In the genomic region with DNA sequence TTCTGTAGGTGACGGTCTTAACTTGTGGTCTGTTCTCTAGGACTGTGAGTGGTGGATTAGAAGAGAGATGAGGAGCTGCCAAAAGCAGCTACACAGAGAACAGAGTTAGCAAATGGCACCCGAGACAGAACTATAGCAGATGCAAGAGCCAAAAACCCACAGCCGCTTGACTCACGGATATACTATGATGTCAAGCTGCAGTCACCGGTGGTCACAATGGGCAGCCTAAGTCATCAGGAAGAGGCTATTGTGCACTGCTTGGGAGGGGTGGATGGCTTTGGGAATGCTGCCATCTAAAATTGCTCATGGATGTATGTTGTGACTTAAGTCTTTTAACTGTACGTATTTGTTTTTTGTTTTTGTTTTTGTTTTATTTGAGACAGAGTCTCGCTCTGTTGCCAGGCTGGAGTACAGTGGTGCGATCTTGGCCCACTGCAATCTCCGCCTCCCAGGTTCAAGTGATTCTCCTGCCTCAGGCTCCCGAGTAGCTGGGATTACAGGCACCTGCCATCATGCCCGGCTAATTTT, we compare ENCODE assay signal across 22 cellular contexts. TPM values are rescaled to one million over a fixed set of nuclear protein-coding genes. Genes with fewer than 3 reads are reported as not detected.
A peak's percentile ranks its signal among the peaks of the same experiment; 100 is the strongest.
DNase-seq lines count a peak whose midpoint lies in the region; ATAC-seq and TF ChIP-seq lines count a peak whose summit lies in the region.
"Had no signal": no experiment of that assay in that cellular context is flagged by ENCODE, and none has a peak within 500 bp of the region (broad histone marks: within the 10 kb centered on the region; RNA-seq: fewer than 3 reads in every experiment).

TSS of gene GTSF1L (minus strand) at position 192 of the 528 bp plus-strand sequence. CDS start 308 bp downstream, outside the sequence.

- no peak within 1 kb of the TSS for H3K4me2 ChIP-seq in GM23248 (ENCODE audit: unreplicated experiment)

- H3K4me1 ChIP-seq in GM23248 (ENCODE audit: insufficient read depth) (0 out of 2 replicates have a peak, but pooled peaks cover 4% of the 10 kb centered on the region), left lung (no peaks in the 10 kb centered on the region)
- peaks cover 0 to 39% of the 10 kb centered on the region in 2 donors for H3K4me1 ChIP-seq in naive thymus-derived CD4-positive, alpha-beta T cell (ENCODE audit: control insufficient read depth in 2 of 2, insufficient read depth in 2 of 2, low read length in 2 of 2)
- H3K4me1 ChIP-seq: thyroid gland had no signal

- peaks cover 15 to 88% (median 70%) of the 10 kb centered on the region in 7 donors for H3K4me1 Mint-ChIP-seq in naive thymus-derived CD4-positive, alpha-beta T cell
- H3K4me1 Mint-ChIP-seq: nephron progenitor cell had no signal

- H3K27me3 ChIP-seq in GM23248 (replicated peaks; ENCODE audit: insufficient read depth) (no peaks in the 10 kb centered on the region), left lung (peaks cover 0 to 5% of the 10 kb centered on the region in 2 donors)
- H3K27me3 ChIP-seq in naive thymus-derived CD4-positive, alpha-beta T cell (ENCODE audit: control insufficient read depth in 2 of 2, insufficient read depth in 2 of 2, low read length in 2 of 2): no peaks in the 10 kb centered on the region
- H3K27me3 ChIP-seq: thyroid gland had no signal

- H3K9me3 Mint-ChIP-seq in naive thymus-derived CD4-positive, alpha-beta T cell: peaks cover 0 to 10% (median 0%) of the 10 kb centered on the region in 11 donors
- H3K9me3 Mint-ChIP-seq: activated CD4-positive, alpha-beta T cell treated with anti-CD3 and anti-CD28 coated beads, Interleukin-2, amount 10 ng/mL, durations not matched to agents 24 days and 14 days; nephron progenitor cell had no signal

- CTCF ChIA-PET in naive thymus-derived CD4-positive, alpha-beta T cell (lab: Charles Lee): no interaction called here

- no peaks in the 10 kb centered on the region for H3K27me3 Mint-ChIP-seq in naive thymus-derived CD4-positive, alpha-beta T cell
- H3K27me3 Mint-ChIP-seq: activated CD4-positive, alpha-beta T cell treated with anti-CD3 and anti-CD28 coated beads, Interleukin-2, amount 10 ng/mL, durations not matched to agents 24 days and 14 days; activated naive CD8-positive, alpha-beta T cell treated with anti-CD3 and anti-CD28 coated beads, Interleukin-2, amount 50 U/mL, for 24 hours; activated T-cell treated with anti-CD3 and anti-CD28 coated beads, Interleukin-2, amount 50 U/mL, for 24 hours had no signal

- WGBS in GM23248 (ENCODE audit: low coverage in 1 of 2, low lambda C conversion rate in 2 of 2, missing lambda C conversion rate in 2 of 2), 2 experiments: 57 to 58% methylated on average over 11 of the region's 11 CpGs

- TF ChIP-seq CTCF in cardiac fibroblast (IDR thresholded peaks at IDR 0.05; ENCODE audit: low read depth, low read length) (no peak), left lung (IDR thresholded peaks at IDR 0.05) (no peak)

- peaks cover 0 to 4% (median 0%) of the 10 kb centered on the region in 5 donors for H3K36me3 Mint-ChIP-seq in naive thymus-derived CD4-positive, alpha-beta T cell
- H3K36me3 Mint-ChIP-seq: CD14-positive monocyte had no signal

- H3K4me3 Mint-ChIP-seq in naive thymus-derived CD4-positive, alpha-beta T cell: no peak within 1 kb of the TSS
- H3K4me3 Mint-ChIP-seq: activated CD4-positive, alpha-beta T cell treated with anti-CD3 and anti-CD28 coated beads, Interleukin-2, amount 10 ng/mL, durations not matched to agents 24 days and 14 days; activated naive CD8-positive, alpha-beta T cell treated with anti-CD3 and anti-CD28 coated beads, Interleukin-2, amount 50 U/mL, for 24 hours; activated T-cell treated with anti-CD3 and anti-CD28 coated beads, Interleukin-2, amount 50 U/mL, for 24 hours; nephron progenitor cell had no signal

- no peaks in the 10 kb centered on the region for H3K9me3 ChIP-seq in GM23248 (ENCODE audit: low read depth)
- H3K9me3 ChIP-seq in naive thymus-derived CD4-positive, alpha-beta T cell (ENCODE audit: control insufficient read depth in 2 of 3, low read length in 3 of 3): no peaks in the 10 kb centered on the region
- H3K9me3 ChIP-seq in left lung: no peaks in the 10 kb centered on the region
- H3K9me3 ChIP-seq: thyroid gland had no signal

- H3K9ac ChIP-seq in GM23248: no peak within 1 kb of the TSS

- H3K27ac ChIP-seq in GM23248 (no peak within 1 kb of the TSS), left lung (no peak within 1 kb of the TSS)
- H3K27ac ChIP-seq in naive thymus-derived CD4-positive, alpha-beta T cell (ENCODE audit: low read depth, low read length): no peak within 1 kb of the TSS
- H3K27ac ChIP-seq: thyroid gland had no signal

- POLR2A ChIA-PET in naive thymus-derived CD4-positive, alpha-beta T cell (lab: Charles Lee): interaction anchor here (0.7 kb wide), 1 partner anchor 484 kb away, joined by 3 read pairs; the partner anchor contains the start of gene OSER1

- no peak for ATAC-seq in naive thymus-derived CD4-positive, alpha-beta T cell
- ATAC-seq in left lung: no peak
- ATAC-seq: activated naive CD8-positive, alpha-beta T cell treated with anti-CD3 and anti-CD28 coated beads, Interleukin-2, amount 50 U/mL, for 24 hours had no signal

- H3F3A ChIP-seq in GM23248 (ENCODE audit: insufficient read depth): peaks cover 3% of the 10 kb centered on the region; the same call in 1 of the 2 replicates

- H2AFZ ChIP-seq in GM23248: peak within 1 kb of the TSS; percentile 60

- no peaks in the 10 kb centered on the region for H3K9me2 ChIP-seq in GM23248 (ENCODE audit: insufficient read depth)

- peak within 1 kb of the TSS in 7 of 9 donors; percentile 46 to 92 (median 79) for H3K27ac Mint-ChIP-seq in naive thymus-derived CD4-positive, alpha-beta T cell
- H3K27ac Mint-ChIP-seq: activated CD4-positive, alpha-beta T cell treated with anti-CD3 and anti-CD28 coated beads, Interleukin-2, amount 10 ng/mL, durations not matched to agents 24 days and 14 days; activated naive CD8-positive, alpha-beta T cell treated with anti-CD3 and anti-CD28 coated beads, Interleukin-2, amount 50 U/mL, for 24 hours; activated T-cell treated with anti-CD3 and anti-CD28 coated beads, Interleukin-2, amount 50 U/mL, for 24 hours; nephron progenitor cell had no signal

- H3K36me3 ChIP-seq in GM23248 (ENCODE audit: low read depth): no peaks in the 10 kb centered on the region
- H3K36me3 ChIP-seq in naive thymus-derived CD4-positive, alpha-beta T cell (ENCODE audit: control insufficient read depth in 2 of 3, insufficient read depth in 3 of 3, low read length in 3 of 3): no peaks in the 10 kb centered on the region
- no peaks in the 10 kb centered on the region for H3K36me3 ChIP-seq in left lung
- H3K36me3 ChIP-seq: thyroid gland had no signal

- intact Hi-C loops in naive thymus-derived CD4-positive, alpha-beta T cell (cut with micrococcal nuclease): loop anchor here in 1 of 2 donors (10.0 kb wide), 1 partner anchor 62 kb away; the partner anchor contains the start of gene MYBL2
- intact Hi-C loops in left lung (cut with DNase I): no loop called here

- no peaks in the 10 kb centered on the region for H3K79me2 ChIP-seq in GM23248 (ENCODE audit: insufficient read depth)

- H3K4me3 ChIP-seq in GM23248: no peak within 1 kb of the TSS
- H3K4me3 ChIP-seq in cardiac fibroblast (replicated peaks in 1 of 2; ENCODE audit: low read depth in 2 of 2, low read length in 2 of 2): no peak within 1 kb of the TSS
- H3K4me3 ChIP-seq in naive thymus-derived CD4-positive, alpha-beta T cell (ENCODE audit: low read length): no peak within 1 kb of the TSS
- H3K4me3 ChIP-seq in left lung: no peak within 1 kb of the TSS
- H3K4me3 ChIP-seq: thyroid gland had no signal

- DNase-seq in GM23248 (peak; percentile 82), NCI-H2029 treated with DMSO at 0.1 percent for 48 hours (lab: John Stamatoyannopoulos, UW) (peak; percentile 2), cardiac fibroblast (ENCODE audit: low read depth in 2 of 2) (peak; percentile 55 to 95), left lung (no peak), NCI-H1436 (lab: John Stamatoyannopoulos, UW) (no peak), NCI-H1417 (lab: John Stamatoyannopoulos, UW) (no peak), DMS 273 (lab: John Stamatoyannopoulos, UW; ENCODE audit: unreplicated experiment) (no peak)
- no peak for DNase-seq in naive thymus-derived CD4-positive, alpha-beta T cell
- DNase-seq: activated CD4-positive, alpha-beta T cell treated with anti-CD3 and anti-CD28 coated beads, Interleukin-2, amount 10 ng/mL, durations not matched to agents 24 days and 14 days; activated naive CD8-positive, alpha-beta T cell treated with anti-CD3 and anti-CD28 coated beads, Interleukin-2, amount 50 U/mL, for 24 hours; activated T-cell treated with anti-CD3 and anti-CD28 coated beads, Interleukin-2, amount 50 U/mL, for 24 hours; KG1; NCI-H1694 treated with DMSO at 0.1 percent for 48 hours; NCI-H69; nephron progenitor cell; stimulated activated CD4-positive, alpha-beta T cell treated with anti-CD3 and anti-CD28 coated beads, Interleukin-2, amount 100 ng/mL, for 24 hours; stimulated activated CD8-positive, alpha-beta memory T cell treated with anti-CD3 and anti-CD28 coated beads, Interleukin-4, amount 100 ng/mL, for 48 hours; T-helper 2 cell; thyroid gland had no signal

- no peaks in the 10 kb centered on the region for H4K20me1 ChIP-seq in GM23248 (ENCODE audit: insufficient read depth)

- in situ Hi-C loops in GM23248 (cut with MboI): no loop called here

RNA-seq across cellular contexts. Expression of gene GTSF1L, which starts in this region (rescaled TPM):
- total RNA-seq in GM23248 (2014; rRNA removed; shearing (Covaris generic)): not detected in 2 replicates
- polyA plus RNA-seq in GM23248 (2016; fragmentation: Nextera tagmentation; extraction: Ambion mirVana): not detected in 2 replicates
- 1 to 10 TPM in 2 of 5 experiments, not detected in 3; 1.4 to 1.7 TPM for total RNA-seq in naive thymus-derived CD4-positive, alpha-beta T cell
- not detected for polyA plus RNA-seq in naive thymus-derived CD4-positive, alpha-beta T cell
- total RNA-seq in left lung: not detected
- total RNA-seq: activated CD4-positive, alpha-beta T cell treated with anti-CD3 and anti-CD28 coated beads, Interleukin-2, amount 10 ng/mL, durations not matched to agents 24 days and 14 days; right cardiac atrium; thyroid gland had no signal
- polyA plus RNA-seq: CD14-positive monocyte, esophagus, right cardiac atrium had no signal

Comparison
In these comparisons a context has a peak if more than half of its experiments do, and no peak if none do; other contexts are left out.
1. Peak in DNase-seq in GM23248; RNA of the gene not detected or under 1 TPM.
2. DNase-seq: peak in NCI-H2029 treated with DMSO at 0.1 percent for 48 hours (single experiment) and cardiac fibroblast (2 of 2); none in naive thymus-derived CD4-positive, alpha-beta T cell (0 of 9), left lung (0 of 2), NCI-H1436 (single experiment), NCI-H1417 (0 of 3) and DMS 273 (single experiment).